Comparison of ENCODE assay signal across 8 cellular contexts in the genomic region with DNA sequence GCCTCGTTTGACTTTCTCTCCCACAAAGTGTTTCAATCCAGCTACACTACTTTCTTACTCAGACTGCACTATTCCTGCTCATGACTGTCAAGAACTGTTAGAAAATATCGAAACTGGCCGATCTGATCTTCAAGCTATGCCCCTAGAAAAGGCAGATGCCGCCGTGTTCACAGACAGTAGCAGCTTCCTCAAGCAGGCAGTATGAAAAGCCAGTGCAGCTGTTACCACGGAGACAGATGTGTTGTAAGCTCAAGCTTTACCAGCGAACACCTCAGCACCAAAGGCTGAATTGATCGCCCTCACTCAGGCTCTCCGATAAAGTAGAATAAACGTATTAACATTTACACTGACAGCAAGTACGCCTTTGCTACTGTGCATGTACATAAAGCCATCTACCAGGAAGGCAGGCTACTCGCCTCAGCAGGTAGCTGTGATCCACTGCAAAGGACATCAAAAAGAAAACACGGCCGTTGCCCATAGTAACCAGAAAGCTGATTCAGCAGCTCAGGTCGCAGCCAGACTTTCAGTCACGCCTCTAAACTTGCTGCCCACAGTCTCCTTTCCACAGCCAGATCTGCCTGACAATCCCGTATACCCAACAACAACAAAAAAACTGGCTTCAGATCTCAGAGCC.
A peak's percentile ranks its signal among the peaks of the same experiment; 100 is the strongest.
DNase-seq lines count a peak whose midpoint lies in the region; TF ChIP-seq lines count a peak whose summit lies in the region.
"Not testable (repeated sequence)": the region's sequence is repeated elsewhere in the genome, so short reads cannot be mapped to it uniquely, and the experiment has no call there.

No MANE protein-coding gene starts in this region.

- H3K27me3 ChIP-seq in CD8-positive, alpha-beta memory T cell (ENCODE audit: insufficient read depth, low read length, poor library complexity, severe bottlenecking); brain microvascular endothelial cell (replicated peaks); mucosa of stomach (ENCODE audit: control insufficient read depth, insufficient read depth, low read length): not testable (repeated sequence)

- not testable (repeated sequence) for H3K27ac Mint-ChIP-seq in CD8-positive, alpha-beta memory T cell

- peak overlapping the region; percentile 59 for H3K27ac ChIP-seq in CD8-positive, alpha-beta memory T cell (ENCODE audit: low read depth, low read length)
- H3K27ac ChIP-seq in brain microvascular endothelial cell: not testable (repeated sequence)

- H3K4me1 Mint-ChIP-seq in CD8-positive, alpha-beta memory T cell: not testable (repeated sequence)

- CTCF ChIA-PET in CD8-positive, alpha-beta memory T cell (lab: Charles Lee): not testable (repeated sequence)

- H3K36me3 ChIP-seq in CD8-positive, alpha-beta memory T cell (ENCODE audit: insufficient read depth, low read length); brain microvascular endothelial cell (replicated peaks); mucosa of stomach (ENCODE audit: control insufficient read depth, insufficient read depth, low read length): not testable (repeated sequence)

- H3K36me3 Mint-ChIP-seq in CD8-positive, alpha-beta memory T cell: not testable (repeated sequence)

- not testable (repeated sequence) for H3K27me3 Mint-ChIP-seq in CD8-positive, alpha-beta memory T cell

- H3K4me1 ChIP-seq in CD8-positive, alpha-beta memory T cell (ENCODE audit: insufficient read depth, low read length); mucosa of stomach (ENCODE audit: control insufficient read depth, insufficient read depth, low read length): not testable (repeated sequence)

- DNase-seq in CD8-positive, alpha-beta memory T cell: peak in 4 of 5 donors; percentile 27 to 66 (median 36)
- peak; percentile 6 for DNase-seq in LHCN-M2 (ENCODE audit: low read depth)
- DNase-seq in T-helper 1 cell: peak; percentile 12 to 47 (median 29)
- peak; percentile 16 for DNase-seq in activated T-cell treated with anti-CD3 and anti-CD28 coated beads for 24 hours (ENCODE audit: low read depth)
- peak; percentile 4 for DNase-seq in brain microvascular endothelial cell
- DNase-seq in fibroblast of peridontal ligament (ENCODE audit: extremely low read depth): peak; percentile 6
- peak; percentile 19 to 36 for DNase-seq in stimulated activated CD4-positive, alpha-beta T cell treated with anti-CD3 and anti-CD28 coated beads, Interleukin-2, amount 100 ng/mL, for 24 hours

- not testable (repeated sequence) for H3K9me3 Mint-ChIP-seq in CD8-positive, alpha-beta memory T cell

- POLR2A ChIA-PET in CD8-positive, alpha-beta memory T cell (lab: Charles Lee): not testable (repeated sequence)

- peak overlapping the region; percentile 34 for H3K9ac ChIP-seq in mucosa of stomach (ENCODE audit: low read length)

- not testable (repeated sequence) for H3K9me3 ChIP-seq in CD8-positive, alpha-beta memory T cell (ENCODE audit: low read length); mucosa of stomach (ENCODE audit: control insufficient read depth, low read length)

- not testable (repeated sequence) for TF ChIP-seq CTCF in brain microvascular endothelial cell (IDR thresholded peaks at IDR 0.05; ENCODE audit: low read depth, low read length, missing control alignments)

- H3K4me3 ChIP-seq in CD8-positive, alpha-beta memory T cell (ENCODE audit: low read length); brain microvascular endothelial cell (ENCODE audit: low read depth, low read length); mucosa of stomach (ENCODE audit: low read length): not testable (repeated sequence)

- not testable (repeated sequence) for H3K4me3 Mint-ChIP-seq in CD8-positive, alpha-beta memory T cell

- in situ Hi-C loops in brain microvascular endothelial cell (cut with HindIII; ENCODE audit: low pct_ligation_motif_present, low sequenced_read_pairs): not testable (repeated sequence)
